18 cellular contexts compared by ENCODE assay signal in the genomic region with DNA sequence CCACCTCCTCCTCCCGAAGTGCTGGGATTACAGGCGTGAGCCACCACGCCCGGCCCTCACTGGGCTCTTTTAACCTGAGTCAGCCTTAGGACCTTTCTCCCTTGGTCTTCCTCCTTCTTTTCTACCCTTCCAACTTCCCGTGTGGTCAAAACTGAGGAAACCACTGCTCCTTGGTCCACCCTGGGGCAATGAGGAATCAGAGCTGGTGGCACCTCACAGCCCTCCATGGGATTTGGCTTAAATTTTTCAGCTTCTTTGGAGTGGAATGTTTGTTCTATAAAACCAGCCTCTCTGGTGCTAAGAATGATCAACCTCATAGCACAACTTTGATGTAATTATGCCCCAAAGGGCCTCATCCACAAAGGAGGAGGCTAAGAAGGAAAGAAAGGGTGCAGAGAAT.
"Had no signal": no experiment of that assay in that cellular context is flagged by ENCODE, and none has a peak within 500 bp of the region (broad histone marks: within the 10 kb centered on the region; RNA-seq: fewer than 3 reads in every experiment).

No MANE protein-coding gene starts in this region.

- H3K27ac ChIP-seq: sigmoid colon, transverse colon had no signal

- H3K9me3 Mint-ChIP-seq: activated B cell treated with CpG ODN at 0.5 μM for 24 hours; activated CD4-positive, alpha-beta memory T cell treated with anti-CD3 and anti-CD28 coated beads for 36 hours; activated naive CD4-positive, alpha-beta T cell treated with anti-CD3 and anti-CD28 coated beads, Interleukin-2, amount 10 ng/mL, durations not matched to agents 7 days and 5 days; stimulated activated naive B cell treated with anti-CD40 and anti-IgM and Interleukin-4, amounts not matched to agents 10 μg/mL and 1 μg/mL and 100 μg/mL, for 72 hours had no signal

- H3K27me3 Mint-ChIP-seq: activated B cell treated with CpG ODN at 0.5 μM for 24 hours; activated CD4-positive, alpha-beta memory T cell treated with anti-CD3 and anti-CD28 coated beads for 36 hours had no signal

- H3K27ac Mint-ChIP-seq: activated B cell treated with CpG ODN at 0.5 μM for 24 hours; activated CD4-positive, alpha-beta memory T cell treated with anti-CD3 and anti-CD28 coated beads for 36 hours; activated naive CD4-positive, alpha-beta T cell treated with anti-CD3 and anti-CD28 coated beads, Interleukin-2, amount 10 ng/mL, durations not matched to agents 7 days and 5 days; nephron progenitor cell; stimulated activated naive B cell treated with anti-CD40 and anti-IgM and Interleukin-4, amounts not matched to agents 10 μg/mL and 1 μg/mL and 100 μg/mL, for 72 hours; T-helper 17 cell had no signal

- H3K4me3 Mint-ChIP-seq: activated B cell treated with CpG ODN at 0.5 μM for 24 hours; activated CD4-positive, alpha-beta memory T cell treated with anti-CD3 and anti-CD28 coated beads for 36 hours; activated naive CD4-positive, alpha-beta T cell treated with anti-CD3 and anti-CD28 coated beads, Interleukin-2, amount 10 ng/mL, durations not matched to agents 7 days and 5 days; nephron progenitor cell; stimulated activated naive B cell treated with anti-CD40 and anti-IgM and Interleukin-4, amounts not matched to agents 10 μg/mL and 1 μg/mL and 100 μg/mL, for 72 hours; T-helper 17 cell had no signal

- H3K4me1 Mint-ChIP-seq: activated B cell treated with CpG ODN at 0.5 μM for 24 hours; activated naive CD4-positive, alpha-beta T cell treated with anti-CD3 and anti-CD28 coated beads, Interleukin-2, amount 10 ng/mL, durations not matched to agents 7 days and 5 days; stimulated activated naive B cell treated with anti-CD40 and anti-IgM and Interleukin-4, amounts not matched to agents 10 μg/mL and 1 μg/mL and 100 μg/mL, for 72 hours; T-helper 17 cell had no signal

- H3K4me1 ChIP-seq: transverse colon had no signal

- H3K36me3 ChIP-seq: sigmoid colon, transverse colon had no signal

- H3K36me3 Mint-ChIP-seq: activated CD4-positive, alpha-beta memory T cell treated with anti-CD3 and anti-CD28 coated beads for 36 hours; activated naive CD4-positive, alpha-beta T cell treated with anti-CD3 and anti-CD28 coated beads, Interleukin-2, amount 10 ng/mL, durations not matched to agents 7 days and 5 days; stimulated activated naive B cell treated with anti-CD40 and anti-IgM and Interleukin-4, amounts not matched to agents 10 μg/mL and 1 μg/mL and 100 μg/mL, for 72 hours had no signal

- ATAC-seq: left ventricle myocardium superior; stimulated activated naive B cell treated with anti-CD40 and anti-IgM and Interleukin-4, amounts not matched to agents 10 μg/mL and 1 μg/mL and 100 μg/mL, for 72 hours; T-helper 17 cell had no signal

- DNase-seq: activated B cell treated with CpG ODN at 0.5 μM for 24 hours; activated CD4-positive, alpha-beta memory T cell treated with anti-CD3 and anti-CD28 coated beads for 36 hours; activated CD4-positive, alpha-beta T cell treated with anti-CD3 and anti-CD28 coated beads for 48 hours; activated effector memory CD4-positive, alpha-beta T cell treated with Interleukin-2 at 50 U/mL for 16 hours; activated naive CD4-positive, alpha-beta T cell treated with anti-CD3 and anti-CD28 coated beads, Interleukin-2, amount 10 ng/mL, durations not matched to agents 7 days and 5 days; activated T-cell treated with anti-CD3 and anti-CD28 coated beads, Interleukin-2, amount 50 U/mL, for 48 hours; dermis blood vessel endothelial cell; effector CD8-positive, alpha-beta T cell; hippocampal formation; left ventricle myocardium superior; nephron progenitor cell; occipital lobe; sigmoid colon; stimulated activated CD4-positive, alpha-beta T cell treated with anti-CD3 and anti-CD28 coated beads, Interleukin-2, amount 100 ng/mL, for 48 hours; stimulated activated CD8-positive, alpha-beta memory T cell treated with anti-CD3 and anti-CD28 coated beads, Interleukin-4, amount 100 ng/mL, for 48 hours; stimulated activated naive B cell treated with anti-CD40 and anti-IgM and Interleukin-4, amounts not matched to agents 10 μg/mL and 1 μg/mL and 100 μg/mL, for 72 hours; T-helper 17 cell; transverse colon had no signal

- H3K9me3 ChIP-seq: sigmoid colon, transverse colon had no signal

- H3K27me3 ChIP-seq: sigmoid colon, transverse colon had no signal

- H3K4me3 ChIP-seq: sigmoid colon, transverse colon had no signal
